10 cellular contexts compared by ENCODE assay signal in genomic region chr2:25131567-25132295, GRCh38. TPM values are rescaled to one million over a fixed set of nuclear protein-coding genes. Genes with fewer than 3 reads are reported as not detected.
DNase-seq lines count a peak whose midpoint lies in the region; TF ChIP-seq lines count a peak whose summit lies in the region.
"Had no signal": no experiment of that assay in that cellular context is flagged by ENCODE, and none has a peak within 500 bp of the region (broad histone marks: within the 10 kb centered on the region; RNA-seq: fewer than 3 reads in every experiment).

No MANE protein-coding gene starts in this region.

- no peak overlapping the region for H3K27ac Mint-ChIP-seq in activated CD4-positive, alpha-beta memory T cell treated with anti-CD3 and anti-CD28 coated beads for 36 hours

- no peaks in the 10 kb centered on the region for H3K79me2 ChIP-seq in osteoblast (ENCODE audit: insufficient read depth, low read length)

- H3K36me3 ChIP-seq in esophagus squamous epithelium (no peaks in the 10 kb centered on the region), osteoblast (ENCODE audit: insufficient read depth, low read length) (no peaks in the 10 kb centered on the region)

- peak overlapping the region; percentile 48 for H3K4me3 Mint-ChIP-seq in activated CD4-positive, alpha-beta memory T cell treated with anti-CD3 and anti-CD28 coated beads for 36 hours

- H3K27me3 Mint-ChIP-seq in activated CD4-positive, alpha-beta memory T cell treated with anti-CD3 and anti-CD28 coated beads for 36 hours: peaks cover 50% of the 10 kb centered on the region

- intact Hi-C loops in activated CD4-positive, alpha-beta memory T cell treated with anti-CD3 and anti-CD28 coated beads for 36 hours (cut with micrococcal nuclease): no loop called here
- intact Hi-C loops in esophagus squamous epithelium (cut with DNase I): no loop called here

- peaks cover 12% of the 10 kb centered on the region for H3K4me1 Mint-ChIP-seq in activated CD4-positive, alpha-beta memory T cell treated with anti-CD3 and anti-CD28 coated beads for 36 hours (ENCODE audit: low read depth)

- H3K9me3 ChIP-seq in esophagus squamous epithelium (no peaks in the 10 kb centered on the region), osteoblast (ENCODE audit: low read depth, low read length) (no peaks in the 10 kb centered on the region)

- WGBS in esophagus squamous epithelium, 2 donors: 16 to 39% methylated on average over 7 to 8 of the region's 53 CpGs

- H3K9me3 Mint-ChIP-seq in activated CD4-positive, alpha-beta memory T cell treated with anti-CD3 and anti-CD28 coated beads for 36 hours: no peaks in the 10 kb centered on the region

- H3K4me3 ChIP-seq in esophagus squamous epithelium (peak overlapping the region; percentile 0 to 56 (median 31)), osteoblast (ENCODE audit: insufficient read depth, low read length) (no peak overlapping the region)

- H3K27ac ChIP-seq in esophagus squamous epithelium: no peak overlapping the region
- H3K27ac ChIP-seq in osteoblast (ENCODE audit: low read depth, low read length): no peak overlapping the region

- TF ChIP-seq POLR2A in esophagus squamous epithelium (IDR thresholded peaks at IDR 0.05): no peak

- peak; percentile 20 for DNase-seq in CD1c-positive myeloid dendritic cell (ENCODE audit: extremely low spot score)
- peak; percentile 23 for DNase-seq in activated CD4-positive, alpha-beta memory T cell treated with anti-CD3 and anti-CD28 coated beads for 36 hours
- DNase-seq in esophagus squamous epithelium (lab: John Stamatoyannopoulos, UW): no peak
- no peak for DNase-seq in osteoblast (ENCODE audit: insufficient read length, low spot score, missing footprints)
- no peak for DNase-seq in NCI-H1436 (lab: John Stamatoyannopoulos, UW)
- DNase-seq in superior temporal gyrus (ENCODE audit: extremely low spot score): no peak
- no peak for DNase-seq in SHP77 (lab: John Stamatoyannopoulos, UW)
- no peak for DNase-seq in AG08395 (ENCODE audit: low spot score)
- DNase-seq: DND-41, hippocampal formation had no signal

- H3K4me1 ChIP-seq in esophagus squamous epithelium: peaks cover 2 to 27% (median 5%) of the 10 kb centered on the region in 3 donors
- peaks cover 4% of the 10 kb centered on the region for H3K4me1 ChIP-seq in osteoblast (ENCODE audit: insufficient read depth, low read length)

- H4K20me1 ChIP-seq in osteoblast (ENCODE audit: insufficient read depth, low read length): no peaks in the 10 kb centered on the region

- H3K4me2 ChIP-seq in osteoblast (ENCODE audit: insufficient read depth, low read length): peak overlapping the region; percentile 36

- H2AFZ ChIP-seq in osteoblast (ENCODE audit: low read length): peak overlapping the region; percentile 29

- CTCF ChIA-PET in activated CD4-positive, alpha-beta memory T cell treated with anti-CD3 and anti-CD28 coated beads for 36 hours (lab: Charles Lee): interaction anchor here (0.6 to 11.0 kb wide), 2 partner anchors 86 to 156 kb away, joined by 3 to 271 read pairs; no protein-coding TSS in a partner anchor

- H3K27me3 ChIP-seq in esophagus squamous epithelium (peaks cover 0 to 61% (median 3%) of the 10 kb centered on the region in 4 donors), osteoblast (ENCODE audit: insufficient read depth, low read length) (peaks cover 5% of the 10 kb centered on the region)

- TF ChIP-seq CTCF in esophagus squamous epithelium (IDR thresholded peaks at IDR 0.05) (no peak), osteoblast (IDR thresholded peaks at IDR 0.05; ENCODE audit: extremely low read depth, low read depth, low read length) (no peak)

- POLR2A ChIA-PET in activated CD4-positive, alpha-beta memory T cell treated with anti-CD3 and anti-CD28 coated beads for 36 hours (lab: Charles Lee): no interaction called here

- no peaks in the 10 kb centered on the region for H3K36me3 Mint-ChIP-seq in activated CD4-positive, alpha-beta memory T cell treated with anti-CD3 and anti-CD28 coated beads for 36 hours

RNA-seq across cellular contexts. Expression of gene POMC, which starts 36.6 kb away (rescaled TPM):
- 1 to 10 TPM; 3.8 to 4.2 TPM for total RNA-seq in activated CD4-positive, alpha-beta memory T cell treated with anti-CD3 and anti-CD28 coated beads for 36 hours
- total RNA-seq in esophagus squamous epithelium: 1 to 10 TPM in 3 of 4 donors, not detected in 1; 3.1 to 6.1 (median 3.4) TPM
- total RNA-seq in osteoblast: 0.59 and 2.2 TPM in 2 replicates

Comparison
In these comparisons a context has a peak if more than half of its experiments do, and no peak if none do; other contexts are left out.
1. DNase-seq: peak in CD1c-positive myeloid dendritic cell (single experiment) and activated CD4-positive, alpha-beta memory T cell treated with anti-CD3 and anti-CD28 coated beads for 36 hours (single experiment); none in esophagus squamous epithelium (single experiment), osteoblast (single experiment), NCI-H1436 (single experiment), superior temporal gyrus (single experiment), SHP77 (0 of 2) and AG08395 (single experiment).